In genomic region chr22:37807410-37808293, GRCh38 we compare ENCODE assay signal across 8 cellular contexts. TPM values are rescaled to one million over a fixed set of nuclear protein-coding genes. Genes with fewer than 3 reads are reported as not detected.
DNase-seq lines count a peak whose midpoint lies in the region; ATAC-seq and TF ChIP-seq lines count a peak whose summit lies in the region.

GCAT (plus strand) TSS chr22:37807934; CDS start chr22:37807968, 34 bp downstream.

- H3K9me3 ChIP-seq in mammary epithelial cell (replicated peaks; ENCODE audit: insufficient read depth, low read length): no peaks in the 10 kb centered on the region

- H3K4me2 ChIP-seq in mammary epithelial cell (ENCODE audit: insufficient read depth, low read depth, low read length): peak within 1 kb of the TSS; percentile 98

- intact Hi-C loops in mammary epithelial cell (cut with micrococcal nuclease): loop anchor here (1.0 to 2.0 kb wide), 3 partner anchors 30 to 55 kb away; partner anchors contain the start of gene ANKRD54

- ATAC-seq in GM18520 (IDR thresholded peaks at IDR 0.05; ENCODE audit: unreplicated experiment) (peak; percentile 75), HG03095 (IDR thresholded peaks at IDR 0.05; ENCODE audit: unreplicated experiment) (peak; percentile 76)

- in situ Hi-C loops in mammary epithelial cell (cut with MboI; ENCODE audit: low sequenced_read_pairs in 2 of 2): no loop called here

- H3K4me3 ChIP-seq in WI38 (ENCODE audit: low read depth, low read length) (peak within 1 kb of the TSS; percentile 72), mammary epithelial cell (replicated peaks in 1 of 3; ENCODE audit: insufficient read depth in 1 of 3, low read depth in 2 of 3, low read length in 3 of 3) (peak within 1 kb of the TSS; percentile 75 to 80 (median 79)), skin epidermis (peak within 1 kb of the TSS; percentile 40 to 63 (median 52))

- dilution Hi-C loops in mammary epithelial cell (cut with HindIII; ENCODE audit: low sequenced_read_pairs): no loop called here

- 0% methylated on average over 11 of the region's 73 CpGs for WGBS in mammary epithelial cell (ENCODE audit: low coverage, missing lambda C conversion rate)

- H3K9ac ChIP-seq in mammary epithelial cell (ENCODE audit: insufficient read depth, low read length): peak within 1 kb of the TSS; percentile 52

- TF ChIP-seq CTCF in WI38 (IDR thresholded peaks at IDR 0.05; ENCODE audit: low read depth, low read length) (no peak), mammary epithelial cell (conservative IDR thresholded peaks at IDR 0.05 in 1 of 2, IDR thresholded peaks at IDR 0.05 in 1 of 2; ENCODE audit: extremely low read depth in 1 of 2, insufficient read depth in 1 of 2, low read depth in 1 of 2, low read length in 2 of 2) (no peak)

- H3K27ac ChIP-seq in mammary epithelial cell (ENCODE audit: insufficient read depth, low read depth, low read length) (peak within 1 kb of the TSS; percentile 41), skin epidermis (peak within 1 kb of the TSS in 16 of 21 experiments; percentile 3 to 97 (median 57))

- CTCF ChIA-PET in mammary epithelial cell (lab: Charles Lee; ENCODE audit: low non-redundant PET): interaction anchor here (0.6 kb wide), 2 partner anchors 10 to 155 kb away, joined by 3 to 5 read pairs; no protein-coding TSS in a partner anchor

- H3K27me3 ChIP-seq in mammary epithelial cell (ENCODE audit: insufficient read depth, low read length): no peaks in the 10 kb centered on the region

- H4K20me1 ChIP-seq in mammary epithelial cell (ENCODE audit: insufficient read depth, low read length): no peaks in the 10 kb centered on the region

- BruUV-seq in mammary epithelial cell (replicated peaks; lab: Mats Ljungman, UMichigan): no TSS peak

- H2AFZ ChIP-seq in mammary epithelial cell (ENCODE audit: low read depth, low read length): peak within 1 kb of the TSS; percentile 99

- H3K4me1 ChIP-seq in mammary epithelial cell (ENCODE audit: insufficient read depth, low read length): peaks cover 34% of the 10 kb centered on the region

- H3K79me2 ChIP-seq in mammary epithelial cell (ENCODE audit: insufficient read depth, low read length): peaks cover 15% of the 10 kb centered on the region

- no peaks in the 10 kb centered on the region for H3K36me3 ChIP-seq in mammary epithelial cell (ENCODE audit: insufficient read depth, low read length)

- DNase-seq in 8988T: peak; percentile 91
- peak; percentile 83 for DNase-seq in NCI-H2227 treated with DMSO at 0.1 percent for 48 hours (lab: John Stamatoyannopoulos, UW)
- peak; percentile 96 for DNase-seq in mammary epithelial cell
- DNase-seq in iPS-NIHi11 (ENCODE audit: low spot score): peak; percentile 99

RNA-seq across cellular contexts. Expression of gene GCAT, which starts in this region (rescaled TPM):
- total RNA-seq in mammary epithelial cell: 10 to 100 TPM; 17.3 to 22.4 TPM
- polyA plus RNA-seq in mammary epithelial cell: 13.6 TPM
- polyA minus RNA-seq in mammary epithelial cell: 6.3 TPM

Comparison
In these comparisons a context has a peak if more than half of its experiments do, and no peak if none do; other contexts are left out.
1. Peak in every context shown above with its lines: DNase-seq, ATAC-seq, H3K4me3 ChIP-seq and H3K27ac ChIP-seq.